22 cellular contexts compared by ENCODE assay signal in the genomic region with DNA sequence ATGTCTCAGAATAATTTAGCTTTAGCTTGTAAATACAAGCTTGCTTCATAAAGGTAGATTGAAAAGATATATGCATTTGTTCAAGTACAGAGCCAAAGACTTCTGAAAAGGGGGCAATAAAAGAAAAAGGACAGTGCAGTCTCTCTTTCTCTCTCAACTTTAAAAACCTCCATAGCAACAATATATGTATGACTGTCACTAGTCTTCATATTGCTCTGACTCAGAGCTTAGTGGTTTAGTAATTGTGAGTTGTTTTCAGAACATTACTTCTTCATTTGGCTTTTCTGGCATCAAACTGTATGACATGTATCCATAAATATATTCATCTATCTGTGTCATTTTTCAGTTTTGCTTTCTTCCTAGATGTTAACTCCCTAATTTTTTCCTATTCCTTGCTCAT.
"Had no signal": no experiment of that assay in that cellular context is flagged by ENCODE, and none has a peak within 500 bp of the region (broad histone marks: within the 10 kb centered on the region; RNA-seq: fewer than 3 reads in every experiment).

No MANE protein-coding gene starts in this region.

- H3K9me3 ChIP-seq: breast epithelium, colonic mucosa, right lobe of liver, tibial artery had no signal

- H3K9me3 Mint-ChIP-seq: activated CD4-positive, alpha-beta memory T cell treated with anti-CD3 and anti-CD28 coated beads, Interleukin-2, amount 10 ng/mL, durations not matched to agents 7 days and 5 days; activated naive CD8-positive, alpha-beta T cell treated with anti-CD3 and anti-CD28 coated beads for 36 hours had no signal

- H3K27me3 Mint-ChIP-seq: activated naive CD8-positive, alpha-beta T cell treated with anti-CD3 and anti-CD28 coated beads for 36 hours had no signal

- H3K4me3 ChIP-seq: breast epithelium, colonic mucosa, heart right ventricle, right lobe of liver, SK-N-MC, tibial artery had no signal

- H3K4me1 ChIP-seq: breast epithelium, colonic mucosa, heart right ventricle, right lobe of liver, tibial artery had no signal

- H3K36me3 Mint-ChIP-seq: activated CD8-positive, alpha-beta memory T cell treated with anti-CD3 and anti-CD28 coated beads, Interleukin-2, amount 10 ng/mL, durations not matched to agents 7 days and 5 days; activated naive CD8-positive, alpha-beta T cell treated with anti-CD3 and anti-CD28 coated beads for 36 hours; naive B cell; WTC11 had no signal

- H3K4me3 Mint-ChIP-seq: activated CD4-positive, alpha-beta memory T cell treated with anti-CD3 and anti-CD28 coated beads, Interleukin-2, amount 10 ng/mL, durations not matched to agents 7 days and 5 days; activated CD8-positive, alpha-beta memory T cell treated with anti-CD3 and anti-CD28 coated beads, Interleukin-2, amount 10 ng/mL, durations not matched to agents 7 days and 5 days; activated naive CD8-positive, alpha-beta T cell treated with anti-CD3 and anti-CD28 coated beads for 36 hours; naive B cell; WTC11 had no signal

- DNase-seq: activated CD4-positive, alpha-beta memory T cell treated with anti-CD3 and anti-CD28 coated beads, Interleukin-2, amount 10 ng/mL, durations not matched to agents 7 days and 5 days; activated CD4-positive, alpha-beta T cell treated with anti-CD3 and anti-CD28 coated beads for 48 hours; activated CD8-positive, alpha-beta memory T cell treated with anti-CD3 and anti-CD28 coated beads, Interleukin-2, amount 10 ng/mL, durations not matched to agents 7 days and 5 days; activated naive CD8-positive, alpha-beta T cell treated with anti-CD3 and anti-CD28 coated beads for 36 hours; activated T-cell treated with anti-CD3 and anti-CD28 coated beads for 4 hours; amniotic stem cell; colonic mucosa; heart right ventricle; islet precursor cell; left colon; mesenchymal stem cell; naive B cell; occipital lobe; posterior cingulate gyrus; right lobe of liver; small intestine; stimulated activated CD4-positive, alpha-beta T cell treated with anti-CD3 and anti-CD28 coated beads, Interleukin-15, amount 100 ng/mL, for 24 hours; stimulated activated naive CD8-positive, alpha-beta T cell treated with anti-CD3 and anti-CD28 coated beads, Interleukin-15, Interleukin-2, amounts not matched to agents 100 U/mL and 50 U/mL, for 24 hours; tibial artery had no signal

- H3K27ac Mint-ChIP-seq: activated CD4-positive, alpha-beta memory T cell treated with anti-CD3 and anti-CD28 coated beads, Interleukin-2, amount 10 ng/mL, durations not matched to agents 7 days and 5 days; activated CD8-positive, alpha-beta memory T cell treated with anti-CD3 and anti-CD28 coated beads, Interleukin-2, amount 10 ng/mL, durations not matched to agents 7 days and 5 days; activated naive CD8-positive, alpha-beta T cell treated with anti-CD3 and anti-CD28 coated beads for 36 hours; naive B cell; WTC11 had no signal

- H3K4me1 Mint-ChIP-seq: activated CD4-positive, alpha-beta memory T cell treated with anti-CD3 and anti-CD28 coated beads, Interleukin-2, amount 10 ng/mL, durations not matched to agents 7 days and 5 days; activated CD8-positive, alpha-beta memory T cell treated with anti-CD3 and anti-CD28 coated beads, Interleukin-2, amount 10 ng/mL, durations not matched to agents 7 days and 5 days; activated naive CD8-positive, alpha-beta T cell treated with anti-CD3 and anti-CD28 coated beads for 36 hours; naive B cell; WTC11 had no signal

- H3K27me3 ChIP-seq: breast epithelium, colonic mucosa, right lobe of liver, tibial artery had no signal

- H3K36me3 ChIP-seq: breast epithelium, colonic mucosa, heart right ventricle, right lobe of liver, tibial artery had no signal

- ATAC-seq: activated CD8-positive, alpha-beta memory T cell treated with anti-CD3 and anti-CD28 coated beads, Interleukin-2, amount 10 ng/mL, durations not matched to agents 7 days and 5 days; heart right ventricle; left colon; right lobe of liver; stimulated activated naive CD8-positive, alpha-beta T cell treated with anti-CD3 and anti-CD28 coated beads, Interleukin-15, Interleukin-2, amounts not matched to agents 100 U/mL and 50 U/mL, for 24 hours; WTC11 had no signal

- H3K27ac ChIP-seq: breast epithelium, colonic mucosa, heart right ventricle, right lobe of liver, SK-N-MC, tibial artery had no signal
